Comparison of ENCODE assay signal across 25 cellular contexts in the genomic region with DNA sequence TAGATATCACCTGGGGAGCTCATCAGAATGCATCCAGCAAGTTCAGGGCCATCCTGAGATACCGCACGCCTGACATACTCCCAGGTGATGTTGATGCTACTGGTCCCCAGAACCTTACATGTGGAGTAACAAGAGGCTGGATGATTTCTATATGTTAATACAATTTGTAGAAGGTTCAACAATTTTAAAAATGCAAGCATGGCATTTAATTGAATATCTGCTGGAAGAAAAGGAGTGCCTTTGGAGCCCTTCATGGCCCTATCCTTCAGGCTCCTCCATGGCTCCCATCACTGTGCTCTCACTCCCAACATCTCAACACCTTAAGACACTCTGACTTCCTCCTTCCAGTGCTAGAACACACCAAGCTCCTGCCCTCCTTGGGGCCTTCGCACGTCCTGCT.
"Had no signal": no experiment of that assay in that cellular context is flagged by ENCODE, and none has a peak within 500 bp of the region (broad histone marks: within the 10 kb centered on the region; RNA-seq: fewer than 3 reads in every experiment).

No MANE protein-coding gene starts in this region.

- H3K27ac ChIP-seq: adrenal gland, foreskin keratinocyte, pancreas, prostate gland had no signal

- H3K27ac Mint-ChIP-seq: activated CD4-positive, alpha-beta T cell treated with anti-CD3 and anti-CD28 coated beads for 36 hours; activated CD8-positive, alpha-beta T cell treated with anti-CD3 and anti-CD28 coated beads, Interleukin-2, amount 10 ng/mL, durations not matched to agents 7 days and 5 days; activated naive CD8-positive, alpha-beta T cell; endodermal cell; natural killer cell treated with Interleukin-12 subunit alpha and Interleukin-12 subunit beta and Interleukin-15 and Interleukin-18, amount 100 ng/mL, for 72 hours had no signal

- H3K36me3 Mint-ChIP-seq: activated naive CD8-positive, alpha-beta T cell; natural killer cell treated with Interleukin-12 subunit alpha and Interleukin-12 subunit beta and Interleukin-15 and Interleukin-18, amount 100 ng/mL, for 72 hours had no signal

- ATAC-seq: activated CD4-positive, alpha-beta T cell treated with anti-CD3 and anti-CD28 coated beads for 36 hours; activated CD8-positive, alpha-beta T cell treated with anti-CD3 and anti-CD28 coated beads, Interleukin-2, amount 10 ng/mL, durations not matched to agents 7 days and 5 days; activated T-cell treated with anti-CD3 and anti-CD28 coated beads, Interleukin-2, amount 50 U/mL, for 72 hours; esophagus mucosa; foreskin keratinocyte; left lobe of liver; mucosa of descending colon; natural killer cell treated with Interleukin-12 subunit alpha and Interleukin-12 subunit beta and Interleukin-15 and Interleukin-18, amount 100 ng/mL, for 72 hours; pancreas; right cardiac atrium had no signal

- FAIRE-seq: pancreas, urothelium cell line had no signal

- H3K4me1 Mint-ChIP-seq: activated CD4-positive, alpha-beta T cell treated with anti-CD3 and anti-CD28 coated beads for 36 hours had no signal

- H3K9me3 Mint-ChIP-seq: activated T-cell treated with anti-CD3 and anti-CD28 coated beads, Interleukin-2, amount 50 U/mL, for 72 hours; natural killer cell treated with Interleukin-12 subunit alpha and Interleukin-12 subunit beta and Interleukin-15 and Interleukin-18, amount 100 ng/mL, for 72 hours had no signal

- DNase-seq: activated CD4-positive, alpha-beta T cell treated with anti-CD3 and anti-CD28 coated beads for 36 hours; activated CD4-positive, CD25-positive, alpha-beta regulatory T cell; activated CD8-positive, alpha-beta T cell treated with anti-CD3 and anti-CD28 coated beads, Interleukin-2, amount 10 ng/mL, durations not matched to agents 7 days and 5 days; activated naive CD4-positive, alpha-beta T cell; activated T-cell treated with anti-CD3 and anti-CD28 coated beads for 4 hours; activated T-cell treated with anti-CD3 and anti-CD28 coated beads, Interleukin-2, amount 50 U/mL, for 72 hours; adrenal gland; aorta; endodermal cell; foreskin keratinocyte; kidney glomerular epithelial cell; mucosa of descending colon; pancreas; right cardiac atrium; stimulated activated CD4-positive, alpha-beta T cell treated with anti-CD3 and anti-CD28 coated beads, Interleukin-2, amount 100 ng/mL, for 48 hours; stimulated activated naive CD4-positive, alpha-beta T cell treated with Interleukin-2 at 50 U/mL for 16 hours; trophoblast cell had no signal

- H3K36me3 ChIP-seq: adrenal gland, prostate gland had no signal

- H3K4me3 ChIP-seq: adrenal gland, lung, mucosa of descending colon, pancreas, prostate gland had no signal

- H3K9me3 ChIP-seq: adrenal gland, mucosa of descending colon, pancreas, prostate gland had no signal

- H3K27me3 Mint-ChIP-seq: activated CD4-positive, alpha-beta T cell treated with anti-CD3 and anti-CD28 coated beads for 36 hours had no signal

- H3K27me3 ChIP-seq: adrenal gland, foreskin keratinocyte, pancreas had no signal

- H3K4me3 Mint-ChIP-seq: activated CD4-positive, alpha-beta T cell treated with anti-CD3 and anti-CD28 coated beads for 36 hours; activated CD8-positive, alpha-beta T cell treated with anti-CD3 and anti-CD28 coated beads, Interleukin-2, amount 10 ng/mL, durations not matched to agents 7 days and 5 days; activated naive CD8-positive, alpha-beta T cell; activated T-cell treated with anti-CD3 and anti-CD28 coated beads, Interleukin-2, amount 50 U/mL, for 72 hours; brain; endodermal cell; natural killer cell treated with Interleukin-12 subunit alpha and Interleukin-12 subunit beta and Interleukin-15 and Interleukin-18, amount 100 ng/mL, for 72 hours had no signal

- H3K4me1 ChIP-seq: adrenal gland, foreskin keratinocyte, pancreas, prostate gland had no signal
